23 cellular contexts compared by ENCODE assay signal in the genomic region with DNA sequence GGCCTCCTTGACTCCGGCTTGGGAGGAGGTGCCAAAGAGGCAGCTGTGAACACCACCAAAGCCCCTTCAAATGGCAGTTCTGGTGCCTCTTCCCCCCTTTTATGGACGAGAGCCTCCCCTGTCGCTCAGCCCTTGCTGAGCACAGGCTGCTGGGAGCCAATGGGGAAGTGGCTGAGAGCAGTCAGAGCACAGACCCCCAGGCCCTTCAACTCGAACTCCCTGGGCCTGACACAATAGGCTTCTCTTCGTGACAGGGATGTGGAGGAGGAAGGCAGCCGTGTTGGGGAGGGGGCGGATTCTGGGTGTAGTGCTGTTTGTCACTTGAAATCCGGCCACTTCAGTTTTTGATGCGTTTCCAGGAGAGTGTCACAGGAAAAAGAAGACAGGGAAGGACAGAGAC. TPM values are rescaled to one million over a fixed set of nuclear protein-coding genes. Genes with fewer than 3 reads are reported as not detected.
DNase-seq lines count a peak whose midpoint lies in the region; ATAC-seq, FAIRE-seq and TF ChIP-seq lines count a peak whose summit lies in the region.
"Had no signal": no experiment of that assay in that cellular context is flagged by ENCODE, and none has a peak within 500 bp of the region (broad histone marks: within the 10 kb centered on the region; RNA-seq: fewer than 3 reads in every experiment).

A gene (minus strand): TSS at position 73 of the 400 bp plus-strand sequence. CDS start 10,974 bp downstream, outside the sequence.

- no peak for FAIRE-seq in H1 (lab: Jason Lieb, UNC)
- FAIRE-seq: A549 had no signal

- H3K18ac ChIP-seq in H1 (ENCODE audit: extremely low read depth, low read length) = no peak within 1 kb of the TSS

- peaks cover 48% of the 10 kb centered on the region for H3K4me1 Mint-ChIP-seq in nephron progenitor cell
- H3K4me1 Mint-ChIP-seq in naive thymus-derived CD8-positive, alpha-beta T cell = peaks cover 0 to 3% (median 0%) of the 10 kb centered on the region in 4 donors
- H3K4me1 Mint-ChIP-seq in T-helper 2 cell treated with Interferon-gamma antibody and Interleukin-4, amounts not matched to agents 5 μg/mL and 100 μg/mL, for 36 hours (ENCODE audit: low read depth) = no peaks in the 10 kb centered on the region

- H3K4me3 Mint-ChIP-seq in nephron progenitor cell = no peak within 1 kb of the TSS
- no peak within 1 kb of the TSS for H3K4me3 Mint-ChIP-seq in naive thymus-derived CD8-positive, alpha-beta T cell
- no peak within 1 kb of the TSS for H3K4me3 Mint-ChIP-seq in T-helper 2 cell treated with Interferon-gamma antibody and Interleukin-4, amounts not matched to agents 5 μg/mL and 100 μg/mL, for 36 hours

- no peaks in the 10 kb centered on the region for H4K20me1 ChIP-seq in MM.1S (ENCODE audit: insufficient read depth, low read length)
- no peaks in the 10 kb centered on the region for H4K20me1 ChIP-seq in H1 (replicated peaks in 1 of 2; ENCODE audit: control insufficient read depth in 1 of 2, insufficient read depth in 2 of 2, low read length in 2 of 2)

- H3K79me2 ChIP-seq in MM.1S (ENCODE audit: low read length) (no peaks in the 10 kb centered on the region), H1 (ENCODE audit: control insufficient read depth in 1 of 2, insufficient read depth in 2 of 2, low read length in 2 of 2) (no peaks in the 10 kb centered on the region)

- ATAC-seq in naive thymus-derived CD8-positive, alpha-beta T cell = no peak
- ATAC-seq in GM19452 (IDR thresholded peaks at IDR 0.05; ENCODE audit: unreplicated experiment) = no peak
- ATAC-seq: A549 had no signal

- H3K4ac ChIP-seq in H1 (replicated peaks; ENCODE audit: insufficient read length, low read depth, low read length) = no peak within 1 kb of the TSS

- H3K27ac ChIP-seq in MM.1S (ENCODE audit: low read length) (no peak within 1 kb of the TSS), H1 (ENCODE audit: low read depth, low read length) (no peak within 1 kb of the TSS)
- H3K27ac ChIP-seq: A549 had no signal

- intact Hi-C loops in cardiac septum (cut with DNase I) = no loop called here

- POLR2A ChIA-PET in H1 (lab: Charles Lee; ENCODE audit: partially characterized antibody) = no interaction called here
- POLR2A ChIA-PET in naive thymus-derived CD8-positive, alpha-beta T cell (lab: Charles Lee) = no interaction called here

- no peak within 1 kb of the TSS for H2BK5ac ChIP-seq in H1 (ENCODE audit: low read depth, low read length)

- H3K9me3 Mint-ChIP-seq in nephron progenitor cell = no peaks in the 10 kb centered on the region
- H3K9me3 Mint-ChIP-seq in naive thymus-derived CD8-positive, alpha-beta T cell = no peaks in the 10 kb centered on the region
- no peaks in the 10 kb centered on the region for H3K9me3 Mint-ChIP-seq in T-helper 2 cell treated with Interferon-gamma antibody and Interleukin-4, amounts not matched to agents 5 μg/mL and 100 μg/mL, for 36 hours

- no peak for TF ChIP-seq POLR2A in H1 (IDR thresholded peaks at IDR 0.05; ENCODE audit: control extremely low read depth in 1 of 2, low read depth in 2 of 2, low read length in 2 of 2)

- H2AFZ ChIP-seq in MM.1S (ENCODE audit: low read length) (peak within 1 kb of the TSS; percentile 45), H1 (ENCODE audit: low read length) (peak within 1 kb of the TSS; percentile 80; the same call in 1 of the 2 replicates)

- no peak within 1 kb of the TSS for H3K23ac ChIP-seq in H1 (ENCODE audit: insufficient read length)

- H3K27me3 Mint-ChIP-seq in nephron progenitor cell (ENCODE audit: low read depth, poor library complexity) = peaks cover 28% of the 10 kb centered on the region
- H3K27me3 Mint-ChIP-seq in naive thymus-derived CD8-positive, alpha-beta T cell = peaks cover 33 to 77% (median 67%) of the 10 kb centered on the region in 5 donors
- peaks cover 26% of the 10 kb centered on the region for H3K27me3 Mint-ChIP-seq in T-helper 2 cell treated with Interferon-gamma antibody and Interleukin-4, amounts not matched to agents 5 μg/mL and 100 μg/mL, for 36 hours (ENCODE audit: low read depth)

- no peak within 1 kb of the TSS for H4K5ac ChIP-seq in H1 (ENCODE audit: insufficient read length, low read depth, low read length)

- H3K9ac ChIP-seq in MM.1S (ENCODE audit: low read length) = no peak within 1 kb of the TSS
- H3K9ac ChIP-seq in H1 (replicated peaks in 1 of 4; ENCODE audit: extremely low read depth in 1 of 4, low read depth in 3 of 4, low read length in 3 of 4) = no peak within 1 kb of the TSS

- TF ChIP-seq CTCF in MM.1S (IDR thresholded peaks at IDR 0.05; ENCODE audit: low read length) (no peak), H1 (IDR thresholded peaks at IDR 0.05; ENCODE audit: control extremely low read depth in 1 of 3, insufficient read depth in 1 of 3, low read depth in 1 of 3, low read length in 3 of 3) (no peak), nephron progenitor cell (IDR thresholded peaks at IDR 0.05) (no peak)

- H2BK15ac ChIP-seq in H1 (ENCODE audit: low read length) = no peak within 1 kb of the TSS

- no peaks in the 10 kb centered on the region for H3K36me3 Mint-ChIP-seq in nephron progenitor cell (ENCODE audit: low read depth)
- H3K36me3 Mint-ChIP-seq in naive thymus-derived CD8-positive, alpha-beta T cell = no peaks in the 10 kb centered on the region
- H3K36me3 Mint-ChIP-seq in T-helper 2 cell treated with Interferon-gamma antibody and Interleukin-4, amounts not matched to agents 5 μg/mL and 100 μg/mL, for 36 hours (ENCODE audit: low read depth) = no peaks in the 10 kb centered on the region

- no peak for TF ChIP-seq EP300 in H1 (IDR thresholded peaks at IDR 0.05; ENCODE audit: borderline replicate concordance in 1 of 2, low read depth in 2 of 2, low read length in 2 of 2)

- no peaks in the 10 kb centered on the region for H3F3A ChIP-seq in MM.1S (ENCODE audit: insufficient read depth, low read length)

- H3K4me1 ChIP-seq in MM.1S (ENCODE audit: low read length) (no peaks in the 10 kb centered on the region), H1 (replicated peaks in 1 of 4; ENCODE audit: control insufficient read depth in 3 of 4, insufficient read depth in 4 of 4, low read length in 3 of 4) (peaks cover 2 to 18% (median 8%) of the 10 kb centered on the region in 4 experiments; a peak in 6 of 7 replicates)
- H3K4me1 ChIP-seq: A549 had no signal

- peak; percentile 31 for DNase-seq in ELF-1 (ENCODE audit: low read depth, low spot score)
- no peak for DNase-seq in MM.1S
- DNase-seq in H1 (ENCODE audit: low read depth in 1 of 2, low spot score in 2 of 2) = no peak
- peak; percentile 24 for DNase-seq in nephron progenitor cell
- no peak for DNase-seq in cardiac septum (ENCODE audit: low spot score)
- no peak for DNase-seq in naive thymus-derived CD8-positive, alpha-beta T cell
- no peak for DNase-seq in T-helper 2 cell treated with Interferon-gamma antibody and Interleukin-4, amounts not matched to agents 5 μg/mL and 100 μg/mL, for 36 hours (ENCODE audit: low spot score)
- DNase-seq: C1 segment of cervical spinal cord; DMS 273 treated with DMSO at 0.1 percent for 48 hours; HCEC 1CT; IMR-90; Karpas-422; NCI-H1417; NCI-H187 treated with DMSO at 0.1 percent for 48 hours; NCI-H2171; NCI-H69; NK-92 treated with Interleukin-12 subunit alpha and Interleukin-12 subunit beta, amount 100 ng/mL, for 24 hours; RPMI8226; SIG-M5 had no signal

- H3K4me2 ChIP-seq in MM.1S (ENCODE audit: low read depth, low read length) (peak within 1 kb of the TSS; percentile 54), H1 (ENCODE audit: insufficient read depth in 1 of 2, low read depth in 2 of 2, low read length in 2 of 2) (no peak within 1 kb of the TSS)
- H3K4me2 ChIP-seq: A549 had no signal

- no peak within 1 kb of the TSS for H2BK12ac ChIP-seq in H1 (ENCODE audit: low read depth, low read length)

- peaks cover 53% of the 10 kb centered on the region for H3K27me3 ChIP-seq in MM.1S (replicated peaks; ENCODE audit: insufficient read depth, low read length)
- peaks cover 0 to 4% (median 1%) of the 10 kb centered on the region in 4 experiments; a peak in 2 of 7 replicates for H3K27me3 ChIP-seq in H1 (replicated peaks in 1 of 4; ENCODE audit: control insufficient read depth in 3 of 4, extremely low read depth in 1 of 4, insufficient read depth in 3 of 4, low read length in 3 of 4)

- H2BK20ac ChIP-seq in H1 (ENCODE audit: low read length) = peak within 1 kb of the TSS; percentile 17; the same call in 1 of the 2 replicates

- no peak within 1 kb of the TSS for H3K27ac Mint-ChIP-seq in nephron progenitor cell
- H3K27ac Mint-ChIP-seq in naive thymus-derived CD8-positive, alpha-beta T cell = no peak within 1 kb of the TSS
- H3K27ac Mint-ChIP-seq in T-helper 2 cell treated with Interferon-gamma antibody and Interleukin-4, amounts not matched to agents 5 μg/mL and 100 μg/mL, for 36 hours = no peak within 1 kb of the TSS

- no peaks in the 10 kb centered on the region for H3K36me3 ChIP-seq in MM.1S (replicated peaks; ENCODE audit: insufficient read depth, low read length)
- H3K36me3 ChIP-seq in H1 (ENCODE audit: control insufficient read depth in 2 of 4, insufficient read depth in 4 of 4, low read length in 3 of 4) = no peaks in the 10 kb centered on the region

- no peaks in the 10 kb centered on the region for H3K9me2 ChIP-seq in MM.1S (replicated peaks; ENCODE audit: insufficient read depth, low read length)

- H3K56ac ChIP-seq in H1 (replicated peaks; ENCODE audit: insufficient read length, low read depth, low read length) = no peak within 1 kb of the TSS

- H3K79me1 ChIP-seq in H1 (ENCODE audit: low read depth, low read length) = no peaks in the 10 kb centered on the region

- no peak within 1 kb of the TSS for H4K8ac ChIP-seq in H1 (ENCODE audit: extremely low read depth, insufficient read depth, low read length)

- no peak for TF ChIP-seq RAD21 in H1 (IDR thresholded peaks at IDR 0.05 in 1 of 2, conservative IDR thresholded peaks at IDR 0.05 in 1 of 2; ENCODE audit: low read depth in 2 of 2, low read length in 2 of 2)

- H3K4me3 ChIP-seq in MM.1S (ENCODE audit: low read length) = peak within 1 kb of the TSS; percentile 38
- H3K4me3 ChIP-seq in H1 (ENCODE audit: extremely low read depth in 1 of 4, insufficient read depth in 2 of 4, low read depth in 3 of 4, low read length in 4 of 4) = no peak within 1 kb of the TSS
- H3K4me3 ChIP-seq: A549 had no signal

- no peak within 1 kb of the TSS for H3K14ac ChIP-seq in H1 (ENCODE audit: insufficient read length)

- no peak within 1 kb of the TSS for H2BK120ac ChIP-seq in H1 (replicated peaks; ENCODE audit: low read depth, low read length)

- no peaks in the 10 kb centered on the region; the same call in 1 of the 2 replicates for H3K23me2 ChIP-seq in H1 (ENCODE audit: low read depth, low read length)

- 66% methylated on average over 5 of the region's 9 CpGs; no CpG with 5 or more reads in 1 of the 2 experiments for WGBS in H1 (ENCODE audit: extremely low coverage in 1 of 2, insufficient coverage in 1 of 2, insufficient read length in 1 of 2, insufficient replicate concordance in 2 of 2, low coverage in 1 of 2, low lambda C conversion rate in 2 of 2, missing lambda C conversion rate in 1 of 2), 2 experiments

- CTCF ChIA-PET in H1 (lab: Charles Lee; ENCODE audit: partially characterized antibody) = interaction anchor here (1.0 to 3.4 kb wide), 4 partner anchors 10 to 133 kb away, joined by 3 to 24 read pairs (median 5); no protein-coding TSS in a partner anchor

- no peak within 1 kb of the TSS for H4K91ac ChIP-seq in H1 (replicated peaks; ENCODE audit: insufficient read length, low read length)

- H2AK5ac ChIP-seq in H1 (ENCODE audit: low read depth, low read length) = no peak within 1 kb of the TSS

- H3K9me3 ChIP-seq in MM.1S (replicated peaks; ENCODE audit: insufficient read depth, low read length) = no peaks in the 10 kb centered on the region
- no peaks in the 10 kb centered on the region for H3K9me3 ChIP-seq in H1 (ENCODE audit: insufficient read depth in 2 of 2, low read depth in 1 of 2, low read length in 1 of 2)
- H3K9me3 ChIP-seq: A549 had no signal

RNA-seq across cellular contexts. Expression of the gene that starts here (rescaled TPM):
- 0.54 and 0.63 TPM in 2 replicates for total RNA-seq in H1 (2021; fragmentation: NEBNext Ultra II Directional; extraction: Animal tissue kit (Norgen Biotek cat#: 25700))
- polyA plus RNA-seq in H1 (2011; rRNA removed) = 0.46 and 0.60 TPM in 2 replicates
- 0.56 TPM for polyA plus RNA-seq in H1 (2011; cell fraction: cytosol; rRNA removed)
- 0.40 TPM for polyA plus RNA-seq in H1 (2011; cell fraction: nucleus; rRNA removed)
- polyA plus RNA-seq in H1 (2012, experiment 1 of 2) = 0.43 to 0.94 TPM (median 0.65 TPM) in 4 replicates
- polyA plus RNA-seq in H1 (2012, experiment 2 of 2) = 0.35 TPM
- 0.36 TPM for polyA plus RNA-seq in H1 (2013, experiment 1 of 2)
- polyA plus RNA-seq in H1 (2013, experiment 2 of 2) = 0.53 TPM
- 0.41 and 0.71 TPM in 2 replicates for polyA minus RNA-seq in H1 (2011; rRNA and poly(A)+ RNA removed)
- 0.44 TPM for polyA minus RNA-seq in H1 (2011; cell fraction: cytosol; rRNA and poly(A)+ RNA removed)
- 0.60 TPM for polyA minus RNA-seq in H1 (2011; cell fraction: nucleus; rRNA and poly(A)+ RNA removed)
- total RNA-seq in cardiac septum = not detected
- not detected for total RNA-seq in naive thymus-derived CD8-positive, alpha-beta T cell
- polyA plus RNA-seq in naive thymus-derived CD8-positive, alpha-beta T cell = not detected
- total RNA-seq: HT1080, IMR-90, OCI-LY7 had no signal
- polyA plus RNA-seq: A549, IMR-90 had no signal

Comparison
In these comparisons a context has a peak if more than half of its experiments do, and no peak if none do; other contexts are left out.
1. DNase-seq: peak in ELF-1 (single experiment) and nephron progenitor cell (single experiment); none in MM.1S (single experiment), H1 (0 of 2), cardiac septum (single experiment), naive thymus-derived CD8-positive, alpha-beta T cell (0 of 10) and T-helper 2 cell treated with Interferon-gamma antibody and Interleukin-4, amounts not matched to agents 5 μg/mL and 100 μg/mL, for 36 hours (single experiment).